In genomic region chr10:118308664-118309063, GRCh38 we compare ENCODE assay signal across 2 cellular contexts.
TF ChIP-seq lines count a peak whose summit lies in the region.

No MANE protein-coding gene starts in this region.

TF ChIP-seq in GM23338, 12 proteins besides CTCF, POLR2A, EP300 and RAD21:
- TF ChIP-seq ZNF462 (CRISPR knock-in tag; IDR thresholded peaks at IDR 0.05) = no peak
- no peak for TF ChIP-seq JUNB (IDR thresholded peaks at IDR 0.05; ENCODE audit: unreplicated experiment)
- no peak for TF ChIP-seq STAT1 (IDR thresholded peaks at IDR 0.05; ENCODE audit: unreplicated experiment)
TF ChIP-seq in GM23338: peak in this region for 0.

TF ChIP-seq in H1, 55 proteins besides CTCF, POLR2A, EP300 and RAD21:
- TF ChIP-seq SUZ12 (IDR thresholded peaks at IDR 0.05; ENCODE audit: low read length) (no peak), CHD2 (IDR thresholded peaks at IDR 0.05; ENCODE audit: low read length) (no peak), CTBP2 (IDR thresholded peaks at IDR 0.05; ENCODE audit: borderline replicate concordance, insufficient read depth, insufficient read length, low read length) (no peak), POLR2AphosphoS5 (IDR thresholded peaks at IDR 0.05; ENCODE audit: low read depth, low read length) (no peak), ZNF274 (IDR thresholded peaks at IDR 0.05; ENCODE audit: borderline replicate concordance, extremely low read depth, low read length) (no peak), TAF7 (optimal IDR thresholded peaks at IDR 0.05; ENCODE audit: borderline replicate concordance, low read depth, low read length) (no peak), JUN (IDR thresholded peaks at IDR 0.05; ENCODE audit: low read depth, low read length) (no peak), SP2 (IDR thresholded peaks at IDR 0.05; ENCODE audit: low read length) (no peak), ATF2 (IDR thresholded peaks at IDR 0.05; ENCODE audit: low read length) (no peak), CEBPB (IDR thresholded peaks at IDR 0.05; ENCODE audit: low read depth, low read length) (no peak), NANOG (IDR thresholded peaks at IDR 0.05; ENCODE audit: insufficient read depth, low read depth, low read length, poor library complexity, severe bottlenecking) (no peak), EZH2 (IDR thresholded peaks at IDR 0.05; ENCODE audit: low read depth, low read length, severe bottlenecking) (no peak), BCL11A (IDR thresholded peaks at IDR 0.05; ENCODE audit: low read depth in 2 of 2, low read length in 2 of 2) (no peak), KDM4A (IDR thresholded peaks at IDR 0.05; ENCODE audit: low read depth, low read length, severe bottlenecking) (no peak), CHD1 (IDR thresholded peaks at IDR 0.05; ENCODE audit: low read depth, low read length) (no peak), GTF2F1 (IDR thresholded peaks at IDR 0.05; ENCODE audit: borderline replicate concordance, low read depth, low read length) (no peak)
TF ChIP-seq in H1: peak in this region for 0.
